In genomic region chrX:24763989-24764388, GRCh38 we compare ENCODE assay signal across 1 cellular context.
TF ChIP-seq lines count a peak whose summit lies in the region.

No MANE protein-coding gene starts in this region.

TF ChIP-seq in WTC11, 78 proteins besides CTCF, POLR2A, EP300 and RAD21 (continued from another document):
- no peak for TF ChIP-seq PRRX2 (CRISPR knock-in tag; IDR thresholded peaks at IDR 0.05)
